In the genomic region with DNA sequence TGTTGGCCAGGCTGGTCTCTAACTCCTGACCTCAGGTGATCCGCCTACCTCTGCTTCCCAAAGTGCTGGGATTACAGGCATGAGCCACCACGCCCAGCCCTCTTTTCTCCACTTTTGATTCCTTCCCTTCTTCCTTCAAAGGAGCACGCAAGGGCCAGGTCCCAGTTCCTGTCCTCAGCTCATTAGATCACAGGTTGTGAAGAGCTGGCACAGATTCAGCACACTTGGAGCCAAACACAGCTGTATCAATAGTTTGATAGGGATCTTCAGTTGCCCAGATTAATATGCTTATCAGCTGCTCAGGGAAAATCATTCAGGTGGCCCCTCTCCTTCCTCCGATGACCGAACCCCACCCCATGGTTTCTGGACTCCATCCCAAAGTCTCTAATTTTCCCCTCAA, we compare ENCODE assay signal across 14 cellular contexts.
"Had no signal": no experiment of that assay in that cellular context is flagged by ENCODE, and none has a peak within 500 bp of the region (broad histone marks: within the 10 kb centered on the region; RNA-seq: fewer than 3 reads in every experiment).

No MANE protein-coding gene starts in this region.

- H3K27me3 ChIP-seq: esophagus squamous epithelium, right lobe of liver, upper lobe of left lung had no signal

- H3K27ac ChIP-seq: esophagus squamous epithelium, right lobe of liver, upper lobe of left lung had no signal

- DNase-seq: activated B cell treated with CpG ODN at 0.5 μM for 24 hours; activated CD4-positive, alpha-beta T cell treated with anti-CD3 and anti-CD28 coated beads for 48 hours; activated CD8-positive, alpha-beta T cell treated with anti-CD3 and anti-CD28 coated beads for 36 hours; activated effector memory CD4-positive, alpha-beta T cell treated with Interleukin-2 at 50 U/mL for 16 hours; activated T-cell treated with anti-CD3 and anti-CD28 coated beads, Interleukin-2, amount 50 U/mL, for 4 hours; amniotic stem cell; cortex of kidney; effector CD4-positive, alpha-beta T cell; esophagus squamous epithelium; hippocampal formation; kidney; right lobe of liver; T-helper 2 cell had no signal

- H3K36me3 ChIP-seq: esophagus squamous epithelium, right lobe of liver, upper lobe of left lung had no signal

- H3K9me3 ChIP-seq: esophagus squamous epithelium, right lobe of liver, upper lobe of left lung had no signal

- H3K4me1 ChIP-seq: right lobe of liver had no signal

- H3K4me3 ChIP-seq: esophagus squamous epithelium, right lobe of liver, upper lobe of left lung had no signal
